17 cellular contexts compared by ENCODE assay signal in genomic region chr6:18471232-18471964, GRCh38.
DNase-seq lines count a peak whose midpoint lies in the region; ATAC-seq and TF ChIP-seq lines count a peak whose summit lies in the region.
"Had no signal": no experiment of that assay in that cellular context is flagged by ENCODE, and none has a peak within 500 bp of the region (broad histone marks: within the 10 kb centered on the region; RNA-seq: fewer than 3 reads in every experiment).

No MANE protein-coding gene starts in this region.

- H3K4me1 Mint-ChIP-seq in stimulated activated naive CD8-positive, alpha-beta T cell treated with anti-CD3 and anti-CD28 coated beads, Interleukin-15, Interleukin-2, amounts not matched to agents 100 ng/mL and 50 ng/mL, for 24 hours (ENCODE audit: low read depth) = peaks cover 3% of the 10 kb centered on the region
- H3K4me1 Mint-ChIP-seq in stimulated activated naive CD8-positive, alpha-beta T cell treated with anti-CD3 and anti-CD28 coated beads, Interleukin-15, amount 100 ng/mL, for 72 hours = no peaks in the 10 kb centered on the region
- H3K4me1 Mint-ChIP-seq in naive B cell (peaks cover 4 to 14% (median 6%) of the 10 kb centered on the region in 3 donors), endothelial cell (ENCODE audit: unreplicated experiment) (peaks cover 3% of the 10 kb centered on the region)

- 87 to 100% methylated on average over 1 to 14 of the region's 15 CpGs for WGBS in gastroesophageal sphincter (ENCODE audit: low coverage in 1 of 2), 2 donors

- no peaks in the 10 kb centered on the region for H3K4me1 ChIP-seq in upper lobe of right lung
- H3K4me1 ChIP-seq in gastroesophageal sphincter = no peaks in the 10 kb centered on the region
- H3K4me1 ChIP-seq: A549, BE2C had no signal

- intact Hi-C loops in upper lobe of right lung (cut with DNase I) = no loop called here

- H3K27ac Mint-ChIP-seq in stimulated activated naive CD8-positive, alpha-beta T cell treated with anti-CD3 and anti-CD28 coated beads, Interleukin-15, Interleukin-2, amounts not matched to agents 100 ng/mL and 50 ng/mL, for 24 hours = peak overlapping the region; percentile 31
- no peak overlapping the region for H3K27ac Mint-ChIP-seq in stimulated activated naive CD8-positive, alpha-beta T cell treated with anti-CD3 and anti-CD28 coated beads, Interleukin-15, amount 100 ng/mL, for 72 hours
- peak overlapping the region in 4 of 6 donors; percentile 39 to 69 (median 52) for H3K27ac Mint-ChIP-seq in naive B cell
- no peak overlapping the region for H3K27ac Mint-ChIP-seq in endothelial cell (ENCODE audit: unreplicated experiment)
- H3K27ac Mint-ChIP-seq: CD8-positive, alpha-beta T cell; GM23338 had no signal

- H3K36me3 Mint-ChIP-seq in stimulated activated naive CD8-positive, alpha-beta T cell treated with anti-CD3 and anti-CD28 coated beads, Interleukin-15, Interleukin-2, amounts not matched to agents 100 ng/mL and 50 ng/mL, for 24 hours (ENCODE audit: low read depth) = peaks cover 6% of the 10 kb centered on the region
- H3K36me3 Mint-ChIP-seq in naive B cell (peaks cover 4 to 16% of the 10 kb centered on the region in 2 donors), endothelial cell (ENCODE audit: low read depth, unreplicated experiment) (peaks cover 3% of the 10 kb centered on the region)

- H3K4me3 Mint-ChIP-seq in stimulated activated naive CD8-positive, alpha-beta T cell treated with anti-CD3 and anti-CD28 coated beads, Interleukin-15, Interleukin-2, amounts not matched to agents 100 ng/mL and 50 ng/mL, for 24 hours = no peak overlapping the region
- H3K4me3 Mint-ChIP-seq in stimulated activated naive CD8-positive, alpha-beta T cell treated with anti-CD3 and anti-CD28 coated beads, Interleukin-15, amount 100 ng/mL, for 72 hours = no peak overlapping the region
- H3K4me3 Mint-ChIP-seq in naive B cell (no peak overlapping the region), endothelial cell (ENCODE audit: unreplicated experiment) (no peak overlapping the region)
- H3K4me3 Mint-ChIP-seq: CD8-positive, alpha-beta T cell; GM23338 had no signal

- H3K27ac ChIP-seq in upper lobe of right lung = no peak overlapping the region
- H3K27ac ChIP-seq in gastroesophageal sphincter = no peak overlapping the region
- H3K27ac ChIP-seq: A549, C4-2B had no signal

- ATAC-seq in stimulated activated naive CD8-positive, alpha-beta T cell treated with anti-CD3 and anti-CD28 coated beads, Interleukin-15, amount 100 ng/mL, for 72 hours = no peak
- ATAC-seq in naive B cell (ENCODE audit: low read depth in 2 of 2) (no peak), upper lobe of right lung (peak; percentile 40), gastroesophageal sphincter (no peak)
- ATAC-seq: A549; CD8-positive, alpha-beta T cell; GM23338 had no signal

- H3K9me3 ChIP-seq in upper lobe of right lung (no peaks in the 10 kb centered on the region), gastroesophageal sphincter (no peaks in the 10 kb centered on the region)
- H3K9me3 ChIP-seq: A549, BE2C, Caco-2 had no signal

- no peak for TF ChIP-seq CTCF in upper lobe of right lung (IDR thresholded peaks at IDR 0.05)
- no peak for TF ChIP-seq CTCF in gastroesophageal sphincter (IDR thresholded peaks at IDR 0.05)
- TF ChIP-seq CTCF in endothelial cell (IDR thresholded peaks at IDR 0.05; ENCODE audit: unreplicated experiment) = no peak

- H3K4me3 ChIP-seq in upper lobe of right lung = no peak overlapping the region
- no peak overlapping the region for H3K4me3 ChIP-seq in gastroesophageal sphincter
- H3K4me3 ChIP-seq: A549, GM23338 had no signal

- no peak for TF ChIP-seq POLR2A in gastroesophageal sphincter (IDR thresholded peaks at IDR 0.05)

- H3K36me3 ChIP-seq in upper lobe of right lung (peaks cover 6% of the 10 kb centered on the region), gastroesophageal sphincter (peaks cover 0 to 7% of the 10 kb centered on the region in 2 donors)
- H3K36me3 ChIP-seq: BE2C had no signal

- peaks cover 4% of the 10 kb centered on the region for H3K27me3 Mint-ChIP-seq in stimulated activated naive CD8-positive, alpha-beta T cell treated with anti-CD3 and anti-CD28 coated beads, Interleukin-15, Interleukin-2, amounts not matched to agents 100 ng/mL and 50 ng/mL, for 24 hours
- H3K27me3 Mint-ChIP-seq in stimulated activated naive CD8-positive, alpha-beta T cell treated with anti-CD3 and anti-CD28 coated beads, Interleukin-15, amount 100 ng/mL, for 72 hours = peaks cover 4% of the 10 kb centered on the region
- H3K27me3 Mint-ChIP-seq in naive B cell (no peaks in the 10 kb centered on the region), endothelial cell (ENCODE audit: unreplicated experiment) (no peaks in the 10 kb centered on the region)

- H3K27me3 ChIP-seq in upper lobe of right lung = no peaks in the 10 kb centered on the region
- no peaks in the 10 kb centered on the region for H3K27me3 ChIP-seq in gastroesophageal sphincter
- H3K27me3 ChIP-seq: BE2C had no signal

- no peak for TF ChIP-seq EP300 in gastroesophageal sphincter (IDR thresholded peaks at IDR 0.05)

- no peak for DNase-seq in stimulated activated naive CD8-positive, alpha-beta T cell treated with anti-CD3 and anti-CD28 coated beads, Interleukin-15, amount 100 ng/mL, for 72 hours
- DNase-seq in islet precursor cell (peak; percentile 12), naive B cell (no peak), upper lobe of right lung (no peak), SHP77 (lab: John Stamatoyannopoulos, UW) (no peak), endothelial cell (ENCODE audit: low spot score) (no peak)
- DNase-seq: BE2C; Caco-2; CD8-positive, alpha-beta T cell; DND-41; GDM1; H7 had no signal

- H3K9me3 Mint-ChIP-seq in stimulated activated naive CD8-positive, alpha-beta T cell treated with anti-CD3 and anti-CD28 coated beads, Interleukin-15, Interleukin-2, amounts not matched to agents 100 ng/mL and 50 ng/mL, for 24 hours = no peaks in the 10 kb centered on the region
- H3K9me3 Mint-ChIP-seq in stimulated activated naive CD8-positive, alpha-beta T cell treated with anti-CD3 and anti-CD28 coated beads, Interleukin-15, amount 100 ng/mL, for 72 hours = no peaks in the 10 kb centered on the region
- peaks cover 0 to 4% (median 0%) of the 10 kb centered on the region in 7 donors for H3K9me3 Mint-ChIP-seq in naive B cell
- H3K9me3 Mint-ChIP-seq in endothelial cell (ENCODE audit: unreplicated experiment) = no peaks in the 10 kb centered on the region
- H3K9me3 Mint-ChIP-seq: CD8-positive, alpha-beta T cell; GM23338 had no signal

Comparison
In these comparisons a context has a peak if more than half of its experiments do, and no peak if none do; other contexts are left out.
1. H3K27ac Mint-ChIP-seq: peak in stimulated activated naive CD8-positive, alpha-beta T cell treated with anti-CD3 and anti-CD28 coated beads, Interleukin-15, Interleukin-2, amounts not matched to agents 100 ng/mL and 50 ng/mL, for 24 hours (single experiment) and naive B cell (4 of 6); none in stimulated activated naive CD8-positive, alpha-beta T cell treated with anti-CD3 and anti-CD28 coated beads, Interleukin-15, amount 100 ng/mL, for 72 hours (0 of 2) and endothelial cell (single experiment).